In genomic region chr9:113343732-113344231, GRCh38 we compare ENCODE assay signal across 1 cellular context.
TF ChIP-seq lines count a peak whose summit lies in the region.

No MANE protein-coding gene starts in this region.

TF ChIP-seq in K562, 482 proteins besides CTCF, POLR2A, EP300 and RAD21 (continued from another document and continues in another):
- peak; percentile 38 for TF ChIP-seq MGA (IDR thresholded peaks at IDR 0.05)
- TF ChIP-seq ETV6 (IDR thresholded peaks at IDR 0.05; ENCODE audit: borderline replicate concordance in 1 of 2, low read depth in 2 of 2, low read length in 1 of 2): no peak
- no peak for TF ChIP-seq ETV6 (CRISPR knock-in tag; IDR thresholded peaks at IDR 0.05; ENCODE audit: borderline replicate concordance)
- TF ChIP-seq ZNF175 (CRISPR knock-in tag; IDR thresholded peaks at IDR 0.05; ENCODE audit: low read depth): 0 out of 2 replicates have a peak, but pooled peaks have one; percentile 29
- peak; percentile 30; the same call in 1 of the 2 replicates for TF ChIP-seq PHF8 (IDR thresholded peaks at IDR 0.05; ENCODE audit: borderline replicate concordance, low read length)
- no peak for TF ChIP-seq ZNF133 (CRISPR knock-in tag; IDR thresholded peaks at IDR 0.05)
- TF ChIP-seq ZNF239 (CRISPR knock-in tag; IDR thresholded peaks at IDR 0.05): no peak
- no peak for TF ChIP-seq KAT2B (IDR thresholded peaks at IDR 0.05; ENCODE audit: low read depth, low read length)
- TF ChIP-seq OTX1 (CRISPR knock-in tag; IDR thresholded peaks at IDR 0.05): no peak
- TF ChIP-seq FOXK2 (conservative IDR thresholded peaks at IDR 0.05 in 1 of 2, IDR thresholded peaks at IDR 0.05 in 1 of 2; ENCODE audit: low read depth in 2 of 2): peak; percentile 62 to 81
- TF ChIP-seq LEF1 (IDR thresholded peaks at IDR 0.05): peak; percentile 20; the same call in 1 of the 2 replicates
- TF ChIP-seq VEZF1 (CRISPR knock-in tag; IDR thresholded peaks at IDR 0.05): peak; percentile 32; the same call in 1 of the 2 replicates
- no peak for TF ChIP-seq BDP1 (IDR thresholded peaks at IDR 0.05; ENCODE audit: insufficient read depth, insufficient read length)
- TF ChIP-seq ZBTB11 (CRISPR knock-in tag; IDR thresholded peaks at IDR 0.05): peak in 1 of 3 experiments; percentile 80; a peak in 2 of 6 replicates
- no peak for TF ChIP-seq ZNF263 (CRISPR knock-in tag; IDR thresholded peaks at IDR 0.05; ENCODE audit: borderline replicate concordance)
- TF ChIP-seq HDAC2 (IDR thresholded peaks at IDR 0.05): no peak
- no peak for TF ChIP-seq SRSF1 (IDR thresholded peaks at IDR 0.05; ENCODE audit: low read depth, low read length)
- TF ChIP-seq USF1 (CRISPR knock-in tag; IDR thresholded peaks at IDR 0.05): peak; percentile 66
- 0 out of 2 replicates have a peak, but pooled peaks have one; percentile 15 for TF ChIP-seq EP400 (IDR thresholded peaks at IDR 0.05)
- no peak for TF ChIP-seq SIN3B (IDR thresholded peaks at IDR 0.05; ENCODE audit: low read depth)
- TF ChIP-seq PRDM10 (IDR thresholded peaks at IDR 0.05; ENCODE audit: partially characterized antibody): peak; percentile 97
- no peak for TF ChIP-seq REST (CRISPR knock-in tag; IDR thresholded peaks at IDR 0.05; ENCODE audit: low read depth)
- TF ChIP-seq TCF3 (CRISPR knock-in tag; IDR thresholded peaks at IDR 0.05): 0 out of 2 replicates have a peak, but pooled peaks have one; percentile 5
- peak in 1 of 2 experiments; percentile 43; a peak in 1 of 4 replicates for TF ChIP-seq MAZ (CRISPR knock-in tag; conservative IDR thresholded peaks at IDR 0.05 in 1 of 2, IDR thresholded peaks at IDR 0.05 in 1 of 2)
- peak; percentile 98 for TF ChIP-seq ZBTB17 (CRISPR knock-in tag; IDR thresholded peaks at IDR 0.05)
- peak; percentile 45 for TF ChIP-seq USF2 (CRISPR knock-in tag; IDR thresholded peaks at IDR 0.05)
- TF ChIP-seq MTA3 (IDR thresholded peaks at IDR 0.05; ENCODE audit: borderline replicate concordance): 0 out of 2 replicates have a peak, but pooled peaks have one; percentile 38
- peak in 1 of 2 experiments; percentile 71; a peak in 1 of 4 replicates for TF ChIP-seq RCOR1 (IDR thresholded peaks at IDR 0.05; ENCODE audit: borderline replicate concordance in 1 of 2, low read depth in 2 of 2, low read length in 2 of 2)
